ENCODE assay signal across 1 cellular context in genomic region chr2:190404487-190404886, GRCh38.
TF ChIP-seq lines count a peak whose summit lies in the region.

No MANE protein-coding gene starts in this region.

TF ChIP-seq in K562, 482 proteins besides CTCF, POLR2A, EP300 and RAD21 (continued from another document and continues in another):
- TF ChIP-seq PRDM10 (IDR thresholded peaks at IDR 0.05; ENCODE audit: partially characterized antibody) (peak; percentile 8), ZNF384 (IDR thresholded peaks at IDR 0.05; ENCODE audit: low read depth, low read length) (no peak), TRIM25 (IDR thresholded peaks at IDR 0.05; ENCODE audit: borderline replicate concordance) (no peak), ZNF668 (CRISPR knock-in tag; IDR thresholded peaks at IDR 0.05) (no peak), SETDB1 (IDR thresholded peaks at IDR 0.05; ENCODE audit: low read length) (no peak), SUPT5H (IDR thresholded peaks at IDR 0.05) (no peak), SMARCC2 (IDR thresholded peaks at IDR 0.05; ENCODE audit: low read depth) (no peak; the same call in 1 of the 2 replicates), RB1 (IDR thresholded peaks at IDR 0.05; ENCODE audit: low read depth) (no peak), PHF20 (IDR thresholded peaks at IDR 0.05; ENCODE audit: partially characterized antibody) (no peak), CHD4 (IDR thresholded peaks at IDR 0.05; ENCODE audit: insufficient read depth, insufficient replicate concordance, low read depth, low read length, poor library complexity, severe bottlenecking) (no peak), TCF15 (CRISPR knock-in tag; IDR thresholded peaks at IDR 0.05) (no peak), XRCC5 (IDR thresholded peaks at IDR 0.05; ENCODE audit: low read depth, low read length) (no peak), ZNF639 (CRISPR knock-in tag; conservative IDR thresholded peaks at IDR 0.05 in 1 of 2, IDR thresholded peaks at IDR 0.05 in 1 of 2) (no peak), HSF4 (CRISPR knock-in tag; IDR thresholded peaks at IDR 0.05; ENCODE audit: borderline replicate concordance) (no peak), RCOR1 (IDR thresholded peaks at IDR 0.05; ENCODE audit: borderline replicate concordance in 1 of 2, low read depth in 2 of 2, low read length in 2 of 2) (peak in 1 of 2 experiments; percentile 87; a peak in 3 of 4 replicates), BMI1 (IDR thresholded peaks at IDR 0.05; ENCODE audit: low read length) (no peak), CEBPG (CRISPR knock-in tag; IDR thresholded peaks at IDR 0.05) (peak; percentile 57; the same call in 1 of the 2 replicates), CEBPG (tag; conservative IDR thresholded peaks at IDR 0.05 in 1 of 2, IDR thresholded peaks at IDR 0.05 in 1 of 2) (peak in 1 of 2 experiments; percentile 58; a peak in 2 of 4 replicates), KDM2B (CRISPR knock-in tag; IDR thresholded peaks at IDR 0.05) (no peak), ZNF146 (CRISPR knock-in tag; IDR thresholded peaks at IDR 0.05; ENCODE audit: unreplicated experiment) (no peak), U2AF1 (optimal IDR thresholded peaks at IDR 0.05; ENCODE audit: low read depth, low read length) (no peak), ZNF780A (CRISPR knock-in tag; IDR thresholded peaks at IDR 0.05) (no peak), MECOM (CRISPR knock-in tag; IDR thresholded peaks at IDR 0.05) (no peak), SMAD1 (IDR thresholded peaks at IDR 0.05; ENCODE audit: low read depth, low read length, partially characterized antibody) (no peak), ZNF644 (tag; IDR thresholded peaks at IDR 0.05; ENCODE audit: low read depth) (no peak), HNRNPLL (IDR thresholded peaks at IDR 0.05; ENCODE audit: low read depth, low read length, poor library complexity, severe bottlenecking) (no peak), RAD51 (IDR thresholded peaks at IDR 0.05; ENCODE audit: borderline replicate concordance, low read depth) (no peak), ZNF655 (CRISPR knock-in tag; IDR thresholded peaks at IDR 0.05) (no peak), ZNF518B (CRISPR knock-in tag; IDR thresholded peaks at IDR 0.05) (no peak), ZBTB34 (CRISPR knock-in tag; IDR thresholded peaks at IDR 0.05) (no peak), ZNF589 (CRISPR knock-in tag; IDR thresholded peaks at IDR 0.05; ENCODE audit: low read depth) (no peak), E4F1 (CRISPR knock-in tag; IDR thresholded peaks at IDR 0.05; ENCODE audit: borderline replicate concordance) (no peak), NCOA4 (IDR thresholded peaks at IDR 0.05; ENCODE audit: partially characterized antibody) (no peak), ZNF408 (CRISPR knock-in tag; IDR thresholded peaks at IDR 0.05; ENCODE audit: low read depth) (no peak), RBM14 (IDR thresholded peaks at IDR 0.05; ENCODE audit: borderline replicate concordance, insufficient read depth, low read depth, low read length) (no peak), RFX7 (CRISPR knock-in tag; IDR thresholded peaks at IDR 0.05) (no peak), NR1H2 (CRISPR knock-in tag; IDR thresholded peaks at IDR 0.05) (no peak), ZNF175 (CRISPR knock-in tag; IDR thresholded peaks at IDR 0.05; ENCODE audit: low read depth) (no peak), HNRNPK (IDR thresholded peaks at IDR 0.05; ENCODE audit: low read depth, low read length, poor library complexity, severe bottlenecking) (no peak), HDAC3 (IDR thresholded peaks at IDR 0.05; ENCODE audit: borderline replicate concordance, partially characterized antibody) (peak; percentile 32), SIRT6 (IDR thresholded peaks at IDR 0.05; ENCODE audit: low read depth, low read length) (no peak), CLOCK (CRISPR knock-in tag; IDR thresholded peaks at IDR 0.05; ENCODE audit: borderline replicate concordance) (no peak), ELF1 (tag; IDR thresholded peaks at IDR 0.05) (no peak), MEIS2 (IDR thresholded peaks at IDR 0.05; ENCODE audit: partially characterized antibody) (no peak), NR3C1 (CRISPR knock-in tag; IDR thresholded peaks at IDR 0.05) (no peak), EHMT2 (IDR thresholded peaks at IDR 0.05) (peak; percentile 76), KLF6 (CRISPR knock-in tag; IDR thresholded peaks at IDR 0.05; ENCODE audit: borderline replicate concordance) (no peak)
